In genomic region chr2:217988840-217989204, GRCh38 we compare ENCODE assay signal across 11 cellular contexts. TPM values are rescaled to one million over a fixed set of nuclear protein-coding genes. Genes with fewer than 3 reads are reported as not detected.
DNase-seq lines count a peak whose midpoint lies in the region; ATAC-seq and TF ChIP-seq lines count a peak whose summit lies in the region.
"Had no signal": no experiment of that assay in that cellular context is flagged by ENCODE, and none has a peak within 500 bp of the region (broad histone marks: within the 10 kb centered on the region; RNA-seq: fewer than 3 reads in every experiment).

No MANE protein-coding gene starts in this region.

- H4K20me1 ChIP-seq in SU-DHL-6 (ENCODE audit: low read depth, low read length), result no peaks in the 10 kb centered on the region

- CTCF ChIA-PET in activated CD4-positive, alpha-beta memory T cell treated with anti-CD3 and anti-CD28 coated beads for 36 hours (lab: Charles Lee), result interaction anchor here (1.3 to 4.9 kb wide), 3 partner anchors 200 to 206 kb away, joined by 6 to 57 read pairs (median 14); no protein-coding TSS in a partner anchor

- H3K27me3 Mint-ChIP-seq in activated CD4-positive, alpha-beta memory T cell treated with anti-CD3 and anti-CD28 coated beads for 36 hours, result peaks cover 5% of the 10 kb centered on the region

- no peak overlapping the region for H3K4me2 ChIP-seq in SU-DHL-6 (ENCODE audit: low read depth, low read length, poor library complexity, severe bottlenecking)

- no peaks in the 10 kb centered on the region for H3K79me2 ChIP-seq in SU-DHL-6 (ENCODE audit: insufficient read depth, low read length)

- H3K4me1 Mint-ChIP-seq in activated CD4-positive, alpha-beta memory T cell treated with anti-CD3 and anti-CD28 coated beads for 36 hours (ENCODE audit: low read depth), result peaks cover 3% of the 10 kb centered on the region

- WGBS in heart right ventricle, 2 donors, result 38 to 43% methylated on average over 4 of the region's 4 CpGs
- WGBS in sigmoid colon, 2 donors, result 48 to 58% methylated on average over 4 of the region's 4 CpGs

- no peaks in the 10 kb centered on the region for H3K9me3 Mint-ChIP-seq in activated CD4-positive, alpha-beta memory T cell treated with anti-CD3 and anti-CD28 coated beads for 36 hours
- H3K9me3 Mint-ChIP-seq: memory B cell had no signal

- intact Hi-C loops in heart right ventricle (cut with DNase I) (loop anchor here (1.0 to 5.0 kb wide), 18 partner anchors 42 to 204 kb away; no protein-coding TSS in a partner anchor), sigmoid colon (cut with DNase I) (loop anchor here (1.0 to 2.0 kb wide), 3 partner anchors 44 to 200 kb away; no protein-coding TSS in a partner anchor)
- intact Hi-C loops in activated CD4-positive, alpha-beta memory T cell treated with anti-CD3 and anti-CD28 coated beads for 36 hours (cut with micrococcal nuclease), result loop anchor here (1.0 to 10.0 kb wide), 4 partner anchors 43 to 204 kb away; no protein-coding TSS in a partner anchor

- no peaks in the 10 kb centered on the region for H3K9me3 ChIP-seq in SU-DHL-6 (ENCODE audit: insufficient read depth, low read length)
- H3K9me3 ChIP-seq in heart right ventricle, result no peaks in the 10 kb centered on the region
- no peaks in the 10 kb centered on the region for H3K9me3 ChIP-seq in sigmoid colon
- H3K9me3 ChIP-seq: tibial nerve had no signal

- no peak overlapping the region for H3K9ac ChIP-seq in SU-DHL-6 (ENCODE audit: low read length)

- TF ChIP-seq POLR2A in sigmoid colon (IDR thresholded peaks at IDR 0.05), result no peak

- POLR2A ChIA-PET in activated CD4-positive, alpha-beta memory T cell treated with anti-CD3 and anti-CD28 coated beads for 36 hours (lab: Charles Lee), result no interaction called here

- H3K27ac ChIP-seq in SU-DHL-6 (ENCODE audit: low read depth, low read length) (no peak overlapping the region), heart right ventricle (peak overlapping the region; percentile 7 to 90 (median 75)), sigmoid colon (peak overlapping the region; percentile 67 to 81 (median 73))

- H3K27ac Mint-ChIP-seq in activated CD4-positive, alpha-beta memory T cell treated with anti-CD3 and anti-CD28 coated beads for 36 hours, result no peak overlapping the region
- H3K27ac Mint-ChIP-seq: memory B cell had no signal

- H3K27me3 ChIP-seq in SU-DHL-6 (ENCODE audit: low read length) (no peaks in the 10 kb centered on the region), heart right ventricle (no peaks in the 10 kb centered on the region), sigmoid colon (no peaks in the 10 kb centered on the region)
- H3K27me3 ChIP-seq: tibial nerve had no signal

- TF ChIP-seq EP300 in sigmoid colon (IDR thresholded peaks at IDR 0.05), result no peak

- peak; percentile 17 for TF ChIP-seq CTCF in SU-DHL-6 (IDR thresholded peaks at IDR 0.05; ENCODE audit: insufficient read depth, low read length, poor library complexity, severe bottlenecking)
- TF ChIP-seq CTCF in heart right ventricle (IDR thresholded peaks at IDR 0.05), result peak in 3 of 9 donors; percentile 3 to 14 (median 3)
- no peak for TF ChIP-seq CTCF in sigmoid colon (IDR thresholded peaks at IDR 0.05)

- H2AFZ ChIP-seq in SU-DHL-6 (ENCODE audit: low read depth, low read length, severe bottlenecking), result no peak overlapping the region

- no peak overlapping the region for H3K4me3 ChIP-seq in SU-DHL-6 (ENCODE audit: insufficient read depth, low read length, poor library complexity, severe bottlenecking)
- no peak overlapping the region for H3K4me3 ChIP-seq in heart right ventricle
- H3K4me3 ChIP-seq in sigmoid colon, result no peak overlapping the region
- H3K4me3 ChIP-seq: tibial nerve had no signal

- ATAC-seq in GM18907 (IDR thresholded peaks at IDR 0.05; ENCODE audit: unreplicated experiment) (peak; percentile 10), heart right ventricle (peak in 7 of 8 donors; percentile 19 to 48 (median 32)), HG02759 (IDR thresholded peaks at IDR 0.05; ENCODE audit: unreplicated experiment) (no peak)

- DNase-seq in heart right ventricle, result no peak
- DNase-seq in sigmoid colon, result no peak
- no peak for DNase-seq in activated CD4-positive, alpha-beta memory T cell treated with anti-CD3 and anti-CD28 coated beads for 36 hours
- DNase-seq in NOMO-1 treated with dmso at 0.1 percent for 144 hours (lab: John Stamatoyannopoulos, UW; ENCODE audit: unreplicated experiment), result no peak
- DNase-seq in iPS-NIHi11 (ENCODE audit: low spot score), result no peak
- DNase-seq: T1000 had no signal

- H3K4me3 Mint-ChIP-seq in activated CD4-positive, alpha-beta memory T cell treated with anti-CD3 and anti-CD28 coated beads for 36 hours, result no peak overlapping the region
- H3K4me3 Mint-ChIP-seq: memory B cell had no signal

- H3K36me3 Mint-ChIP-seq in activated CD4-positive, alpha-beta memory T cell treated with anti-CD3 and anti-CD28 coated beads for 36 hours, result no peaks in the 10 kb centered on the region
- H3K36me3 Mint-ChIP-seq: memory B cell had no signal

- H3F3A ChIP-seq in SU-DHL-6 (ENCODE audit: insufficient read depth), result no peaks in the 10 kb centered on the region

- H3K9me2 ChIP-seq in SU-DHL-6 (replicated peaks; ENCODE audit: insufficient read depth, low read length), result no peaks in the 10 kb centered on the region

- no peaks in the 10 kb centered on the region for H3K36me3 ChIP-seq in SU-DHL-6 (ENCODE audit: low read length)
- H3K36me3 ChIP-seq in heart right ventricle, result peaks cover 0 to 8% (median 0%) of the 10 kb centered on the region in 9 donors
- H3K36me3 ChIP-seq in sigmoid colon, result no peaks in the 10 kb centered on the region
- H3K36me3 ChIP-seq: tibial nerve had no signal

- H3K4me1 ChIP-seq in heart right ventricle (peaks cover 13 to 62% (median 37%) of the 10 kb centered on the region in 9 donors), sigmoid colon (peaks cover 0 to 31% (median 19%) of the 10 kb centered on the region in 4 donors)

RNA-seq across cellular contexts. Expression of gene TNS1, which starts 14.0 kb away (rescaled TPM):
- total RNA-seq in heart right ventricle (100 to 1,000 TPM; 583 to 844 (median 738) TPM), sigmoid colon (1,000 to 10,000 TPM in 2 of 4 donors, 100 to 1,000 TPM in 2; 444 to 1,607 (median 968) TPM)
- polyA plus RNA-seq in heart right ventricle (100 to 1,000 TPM in 1 of 2 donors, 10 to 100 TPM in 1; 64.6 to 244 TPM), sigmoid colon (10 to 100 TPM in 2 of 3 donors, 1 to 10 TPM in 1; 3.7 to 57.2 (median 13.8) TPM)
- total RNA-seq in activated CD4-positive, alpha-beta memory T cell treated with anti-CD3 and anti-CD28 coated beads for 36 hours, result under 1 TPM; 0.92 to 0.97 TPM

Comparison
In these comparisons a context has a peak if more than half of its experiments do, and no peak if none do; other contexts are left out.
1. RNA of gene TNS1, which starts 14.0 kb away (total RNA-seq): 444 to 1,607 TPM in sigmoid colon and 583 to 844 TPM in heart right ventricle; 0.92 to 0.97 TPM in activated CD4-positive, alpha-beta memory T cell treated with anti-CD3 and anti-CD28 coated beads for 36 hours; every median in the first group is over 100 times any median in the second.